In the genomic region with DNA sequence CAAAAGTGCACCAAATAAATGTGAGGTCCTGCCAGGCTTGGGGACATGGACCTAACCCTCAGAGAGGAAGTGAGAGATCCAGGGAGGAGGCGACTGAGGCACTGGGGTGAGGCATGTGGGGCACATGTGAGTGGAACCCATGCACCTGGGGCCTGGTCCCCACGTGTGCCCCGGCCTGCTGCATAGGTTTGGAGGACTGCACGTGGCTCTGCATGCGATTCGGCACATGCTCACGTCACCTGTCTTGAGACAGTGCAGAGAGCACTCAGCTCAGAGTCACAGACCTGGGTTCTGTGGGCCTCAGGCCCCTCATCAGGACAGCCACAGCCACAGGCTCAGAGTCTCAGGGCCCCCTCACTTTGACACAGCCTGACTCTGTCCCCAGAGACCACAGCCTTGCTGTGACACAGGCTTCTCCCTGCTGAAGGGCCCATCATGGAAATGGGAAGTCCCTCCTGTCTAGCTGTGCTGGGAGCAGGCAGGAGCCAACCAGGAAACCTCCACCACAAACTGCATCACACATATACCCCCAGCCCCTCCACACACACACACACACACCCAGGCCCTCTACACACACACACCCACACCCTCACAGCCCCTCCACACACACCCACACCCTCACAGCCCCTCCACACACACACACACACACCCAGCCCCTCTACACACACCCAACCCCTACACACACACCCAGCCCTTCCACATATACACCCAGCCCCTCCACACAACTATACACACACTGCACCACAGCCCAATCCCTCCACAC, we compare ENCODE assay signal across 13 cellular contexts. TPM values are rescaled to one million over a fixed set of nuclear protein-coding genes. Genes with fewer than 3 reads are reported as not detected.
DNase-seq lines count a peak whose midpoint lies in the region; ATAC-seq, FAIRE-seq and TF ChIP-seq lines count a peak whose summit lies in the region.
"Had no signal": no experiment of that assay in that cellular context is flagged by ENCODE, and none has a peak within 500 bp of the region (broad histone marks: within the 10 kb centered on the region; RNA-seq: fewer than 3 reads in every experiment).

No MANE protein-coding gene starts in this region.

- FAIRE-seq in HTR-8/SVneo (lab: Jason Lieb, UNC) = peak; percentile 46

- intact Hi-C loops in activated CD4-positive, alpha-beta T cell treated with anti-CD3 and anti-CD28 coated beads for 36 hours (cut with DNase I, micrococcal nuclease) = no loop called here
- intact Hi-C loops in testis (cut with DNase I; ENCODE audit: low total_unique reads) = loop anchor here (5.0 kb wide), 1 partner anchor 176 kb away; no protein-coding TSS in a partner anchor

- no peaks in the 10 kb centered on the region for H3K9me3 Mint-ChIP-seq in activated CD4-positive, alpha-beta T cell treated with anti-CD3 and anti-CD28 coated beads, Interleukin-2, amount 10 ng/mL, durations not matched to agents 7 days and 5 days
- H3K9me3 Mint-ChIP-seq in activated CD4-positive, alpha-beta T cell treated with anti-CD3 and anti-CD28 coated beads for 36 hours (ENCODE audit: low read depth) = no peaks in the 10 kb centered on the region
- H3K9me3 Mint-ChIP-seq in activated naive CD8-positive, alpha-beta T cell treated with anti-CD3 and anti-CD28 coated beads, Interleukin-2, amount 50 U/mL, for 24 hours = no peaks in the 10 kb centered on the region
- no peaks in the 10 kb centered on the region for H3K9me3 Mint-ChIP-seq in stimulated activated memory B cell treated with anti-CD40 and anti-IgM and Interleukin-4, amounts not matched to agents 10 μg/mL and 1 μg/mL and 100 μg/mL, for 72 hours

- CTCF ChIA-PET in activated CD4-positive, alpha-beta T cell treated with anti-CD3 and anti-CD28 coated beads, Interleukin-2, amount 10 ng/mL, durations not matched to agents 7 days and 5 days (lab: Charles Lee) = no interaction called here
- CTCF ChIA-PET in activated CD4-positive, alpha-beta T cell treated with anti-CD3 and anti-CD28 coated beads for 36 hours (lab: Charles Lee) = interaction anchor here (1.3 kb wide), 2 partner anchors 61 to 179 kb away, joined by 3 to 4 read pairs; no protein-coding TSS in a partner anchor

- H3K4me3 ChIP-seq in testis = no peak overlapping the region

- H3K4me1 Mint-ChIP-seq in activated CD4-positive, alpha-beta T cell treated with anti-CD3 and anti-CD28 coated beads, Interleukin-2, amount 10 ng/mL, durations not matched to agents 7 days and 5 days = peaks cover 16% of the 10 kb centered on the region
- peaks cover 15% of the 10 kb centered on the region for H3K4me1 Mint-ChIP-seq in activated CD4-positive, alpha-beta T cell treated with anti-CD3 and anti-CD28 coated beads for 36 hours
- peaks cover 22% of the 10 kb centered on the region for H3K4me1 Mint-ChIP-seq in activated naive CD8-positive, alpha-beta T cell treated with anti-CD3 and anti-CD28 coated beads, Interleukin-2, amount 50 U/mL, for 24 hours
- H3K4me1 Mint-ChIP-seq in stimulated activated memory B cell treated with anti-CD40 and anti-IgM and Interleukin-4, amounts not matched to agents 10 μg/mL and 1 μg/mL and 100 μg/mL, for 72 hours = peaks cover 53% of the 10 kb centered on the region

- no peaks in the 10 kb centered on the region for H3K36me3 ChIP-seq in testis (ENCODE audit: low read depth, missing control alignments)

- H3K9me3 ChIP-seq in testis = no peaks in the 10 kb centered on the region

- H3K27ac ChIP-seq in testis = no peak overlapping the region

- H3K4me1 ChIP-seq in testis = peaks cover 1% of the 10 kb centered on the region

- no peak for DNase-seq in activated CD4-positive, alpha-beta T cell treated with anti-CD3 and anti-CD28 coated beads, Interleukin-2, amount 10 ng/mL, durations not matched to agents 7 days and 5 days
- no peak for DNase-seq in activated CD4-positive, alpha-beta T cell treated with anti-CD3 and anti-CD28 coated beads for 36 hours
- DNase-seq in HTR-8/SVneo (ENCODE audit: insufficient read length, low spot score) (no peak), NCI-H510A (lab: John Stamatoyannopoulos, UW) (no peak), testis (no peak)
- no peak for DNase-seq in activated naive CD8-positive, alpha-beta T cell treated with anti-CD3 and anti-CD28 coated beads, Interleukin-2, amount 50 U/mL, for 24 hours
- DNase-seq: central memory CD4-positive, alpha-beta T cell; HCEC 1CT; left ventricle myocardium superior; retina; SHP77 treated with DMSO at 0.1 percent for 48 hours had no signal

- 70 to 88% methylated on average over 3 to 5 of the region's 7 CpGs for WGBS in testis, 2 donors

- no peaks in the 10 kb centered on the region for H3K27me3 Mint-ChIP-seq in activated CD4-positive, alpha-beta T cell treated with anti-CD3 and anti-CD28 coated beads, Interleukin-2, amount 10 ng/mL, durations not matched to agents 7 days and 5 days
- no peaks in the 10 kb centered on the region for H3K27me3 Mint-ChIP-seq in activated CD4-positive, alpha-beta T cell treated with anti-CD3 and anti-CD28 coated beads for 36 hours
- H3K27me3 Mint-ChIP-seq in activated naive CD8-positive, alpha-beta T cell treated with anti-CD3 and anti-CD28 coated beads, Interleukin-2, amount 50 U/mL, for 24 hours = no peaks in the 10 kb centered on the region
- H3K27me3 Mint-ChIP-seq in stimulated activated memory B cell treated with anti-CD40 and anti-IgM and Interleukin-4, amounts not matched to agents 10 μg/mL and 1 μg/mL and 100 μg/mL, for 72 hours = no peaks in the 10 kb centered on the region

- peaks cover 5% of the 10 kb centered on the region for H3K36me3 Mint-ChIP-seq in activated CD4-positive, alpha-beta T cell treated with anti-CD3 and anti-CD28 coated beads, Interleukin-2, amount 10 ng/mL, durations not matched to agents 7 days and 5 days (ENCODE audit: low read depth)
- H3K36me3 Mint-ChIP-seq in activated CD4-positive, alpha-beta T cell treated with anti-CD3 and anti-CD28 coated beads for 36 hours (ENCODE audit: low read depth) = peaks cover 4% of the 10 kb centered on the region
- H3K36me3 Mint-ChIP-seq in activated naive CD8-positive, alpha-beta T cell treated with anti-CD3 and anti-CD28 coated beads, Interleukin-2, amount 50 U/mL, for 24 hours (ENCODE audit: low read depth) = no peaks in the 10 kb centered on the region
- peaks cover 28% of the 10 kb centered on the region for H3K36me3 Mint-ChIP-seq in stimulated activated memory B cell treated with anti-CD40 and anti-IgM and Interleukin-4, amounts not matched to agents 10 μg/mL and 1 μg/mL and 100 μg/mL, for 72 hours

- TF ChIP-seq POLR2A in testis (IDR thresholded peaks at IDR 0.05) = no peak

- H3K4me3 Mint-ChIP-seq in activated CD4-positive, alpha-beta T cell treated with anti-CD3 and anti-CD28 coated beads, Interleukin-2, amount 10 ng/mL, durations not matched to agents 7 days and 5 days = no peak overlapping the region
- no peak overlapping the region for H3K4me3 Mint-ChIP-seq in activated CD4-positive, alpha-beta T cell treated with anti-CD3 and anti-CD28 coated beads for 36 hours
- no peak overlapping the region for H3K4me3 Mint-ChIP-seq in activated naive CD8-positive, alpha-beta T cell treated with anti-CD3 and anti-CD28 coated beads, Interleukin-2, amount 50 U/mL, for 24 hours
- H3K4me3 Mint-ChIP-seq in stimulated activated memory B cell treated with anti-CD40 and anti-IgM and Interleukin-4, amounts not matched to agents 10 μg/mL and 1 μg/mL and 100 μg/mL, for 72 hours = no peak overlapping the region

- no peak for TF ChIP-seq CTCF in testis (IDR thresholded peaks at IDR 0.05)

- POLR2A ChIA-PET in activated CD4-positive, alpha-beta T cell treated with anti-CD3 and anti-CD28 coated beads, Interleukin-2, amount 10 ng/mL, durations not matched to agents 7 days and 5 days (lab: Charles Lee) = no interaction called here
- POLR2A ChIA-PET in activated CD4-positive, alpha-beta T cell treated with anti-CD3 and anti-CD28 coated beads for 36 hours (lab: Charles Lee) = no interaction called here

- no peak for ATAC-seq in activated CD4-positive, alpha-beta T cell treated with anti-CD3 and anti-CD28 coated beads for 36 hours
- peak; percentile 55 for ATAC-seq in activated naive CD8-positive, alpha-beta T cell treated with anti-CD3 and anti-CD28 coated beads, Interleukin-2, amount 50 U/mL, for 24 hours
- ATAC-seq in stimulated activated memory B cell treated with anti-CD40 and anti-IgM and Interleukin-4, amounts not matched to agents 10 μg/mL and 1 μg/mL and 100 μg/mL, for 72 hours = peak; percentile 89
- no peak for ATAC-seq in GM19035 (IDR thresholded peaks at IDR 0.05; ENCODE audit: unreplicated experiment)
- ATAC-seq: left ventricle myocardium superior had no signal

- H3K27me3 ChIP-seq in testis = no peaks in the 10 kb centered on the region

- peak overlapping the region; percentile 57 for H3K27ac Mint-ChIP-seq in activated CD4-positive, alpha-beta T cell treated with anti-CD3 and anti-CD28 coated beads, Interleukin-2, amount 10 ng/mL, durations not matched to agents 7 days and 5 days
- no peak overlapping the region for H3K27ac Mint-ChIP-seq in activated CD4-positive, alpha-beta T cell treated with anti-CD3 and anti-CD28 coated beads for 36 hours
- peak overlapping the region; percentile 46 for H3K27ac Mint-ChIP-seq in activated naive CD8-positive, alpha-beta T cell treated with anti-CD3 and anti-CD28 coated beads, Interleukin-2, amount 50 U/mL, for 24 hours
- H3K27ac Mint-ChIP-seq in stimulated activated memory B cell treated with anti-CD40 and anti-IgM and Interleukin-4, amounts not matched to agents 10 μg/mL and 1 μg/mL and 100 μg/mL, for 72 hours = peak overlapping the region; percentile 91

RNA-seq across cellular contexts. Expression of a gene that starts 48.2 kb away (rescaled TPM):
- total RNA-seq in activated CD4-positive, alpha-beta T cell treated with anti-CD3 and anti-CD28 coated beads, Interleukin-2, amount 10 ng/mL, durations not matched to agents 7 days and 5 days = 10 to 100 TPM; 24.8 to 32.4 TPM
- total RNA-seq in activated CD4-positive, alpha-beta T cell treated with anti-CD3 and anti-CD28 coated beads for 36 hours = 10 to 100 TPM; 15.6 to 20.4 TPM
- 10 to 100 TPM; 16.8 to 26.4 TPM for total RNA-seq in testis
- 33.5 TPM for polyA plus RNA-seq in testis (ENCODE audit: insufficient read depth, low read depth, low replicate concordance)

Comparison
In these comparisons a context has a peak if more than half of its experiments do, and no peak if none do; other contexts are left out.
1. ATAC-seq: peak in activated naive CD8-positive, alpha-beta T cell treated with anti-CD3 and anti-CD28 coated beads, Interleukin-2, amount 50 U/mL, for 24 hours (single experiment) and stimulated activated memory B cell treated with anti-CD40 and anti-IgM and Interleukin-4, amounts not matched to agents 10 μg/mL and 1 μg/mL and 100 μg/mL, for 72 hours (single experiment); none in activated CD4-positive, alpha-beta T cell treated with anti-CD3 and anti-CD28 coated beads for 36 hours (single experiment) and GM19035 (single experiment).